23 cellular contexts compared by ENCODE assay signal in the genomic region with DNA sequence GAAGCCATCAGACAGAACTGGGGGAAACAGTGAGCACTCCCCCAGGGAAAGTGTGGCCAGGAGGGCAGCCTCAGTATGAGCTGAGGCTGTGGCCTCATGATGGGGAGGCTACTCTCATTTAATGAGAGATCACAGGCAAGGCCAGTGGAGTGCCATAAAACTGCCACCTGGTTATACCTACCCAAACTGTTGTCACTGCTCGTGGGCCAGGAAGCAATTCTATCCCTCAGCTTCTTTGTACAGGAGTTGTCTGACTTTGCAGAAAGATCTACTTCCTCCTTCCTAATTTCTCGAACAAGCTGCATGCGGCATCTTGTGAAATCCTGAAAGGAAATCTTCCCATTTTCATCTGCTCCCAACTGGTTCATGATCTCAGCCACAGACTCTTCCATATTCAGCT. TPM values are rescaled to one million over a fixed set of nuclear protein-coding genes. Genes with fewer than 3 reads are reported as not detected.
"Had no signal": no experiment of that assay in that cellular context is flagged by ENCODE, and none has a peak within 500 bp of the region (broad histone marks: within the 10 kb centered on the region; RNA-seq: fewer than 3 reads in every experiment).

No MANE protein-coding gene starts in this region.

- DNase-seq: activated B cell treated with CpG ODN at 0.5 μM for 24 hours; activated CD4-positive, alpha-beta T cell treated with anti-CD3 and anti-CD28 coated beads for 48 hours; activated CD8-positive, alpha-beta T cell treated with anti-CD3 and anti-CD28 coated beads for 36 hours; activated naive CD4-positive, alpha-beta T cell treated with anti-CD3 and anti-CD28 coated beads for 36 hours; activated T-cell treated with anti-CD3 and anti-CD28 coated beads, Interleukin-2, amount 50 U/mL, for 1 hour; anterior cingulate cortex; caudate nucleus; dorsolateral prefrontal cortex; endodermal cell; gastrocnemius medialis; head of caudate nucleus; left lung; right cardiac atrium; stimulated activated CD4-positive, alpha-beta T cell treated with anti-CD3 and anti-CD28 coated beads, Interleukin-2, amount 100 ng/mL, for 24 hours; stimulated activated naive CD8-positive, alpha-beta T cell treated with anti-CD3 and anti-CD28 coated beads, Interleukin-15, Interleukin-2, amounts not matched to agents 100 U/mL and 50 U/mL, for 24 hours; substantia nigra; tibial artery had no signal

- H3K4me3 ChIP-seq: dorsolateral prefrontal cortex, gastrocnemius medialis, left lung, prostate gland, tibial artery had no signal

- ATAC-seq: activated CD8-positive, alpha-beta T cell treated with anti-CD3 and anti-CD28 coated beads for 36 hours; gastrocnemius medialis; left lung; right cardiac atrium; stimulated activated naive CD8-positive, alpha-beta T cell treated with anti-CD3 and anti-CD28 coated beads, Interleukin-15, Interleukin-2, amounts not matched to agents 100 U/mL and 50 U/mL, for 24 hours had no signal

- H3K36me3 ChIP-seq: gastrocnemius medialis, left lung, prostate gland, tibial artery had no signal

- H3K9me3 ChIP-seq: gastrocnemius medialis, left lung, prostate gland, tibial artery had no signal

- H3K4me1 ChIP-seq: gastrocnemius medialis, prostate gland, tibial artery had no signal

- H3K27me3 ChIP-seq: dorsolateral prefrontal cortex, gastrocnemius medialis, tibial artery had no signal

- H3K27ac ChIP-seq: dorsolateral prefrontal cortex, epithelial cell of prostate, gastrocnemius medialis, left lung, prostate gland, tibial artery had no signal

RNA-seq across cellular contexts. Expression of gene TSSK1B, which starts 50.0 kb away (rescaled TPM):
- total RNA-seq: activated B cell treated with CpG ODN at 0.5 μM for 24 hours; activated CD8-positive, alpha-beta T cell treated with anti-CD3 and anti-CD28 coated beads for 36 hours; activated naive CD4-positive, alpha-beta T cell treated with anti-CD3 and anti-CD28 coated beads for 36 hours; activated T-helper 2 cell treated with anti-CD3 and anti-CD28 coated beads, Interferon-gamma antibody, Interleukin-2, Interleukin-4, amounts not matched to agents 10 μg/mL and 5 μg/mL and 100 μg/mL, durations not matched to agents 14 hours and 24 hours and 36 hours; gastrocnemius medialis; lung microvascular endothelial cell; skeletal muscle tissue had no signal
- polyA plus RNA-seq: neural cell had no signal
